10 cellular contexts compared by ENCODE assay signal in the genomic region with DNA sequence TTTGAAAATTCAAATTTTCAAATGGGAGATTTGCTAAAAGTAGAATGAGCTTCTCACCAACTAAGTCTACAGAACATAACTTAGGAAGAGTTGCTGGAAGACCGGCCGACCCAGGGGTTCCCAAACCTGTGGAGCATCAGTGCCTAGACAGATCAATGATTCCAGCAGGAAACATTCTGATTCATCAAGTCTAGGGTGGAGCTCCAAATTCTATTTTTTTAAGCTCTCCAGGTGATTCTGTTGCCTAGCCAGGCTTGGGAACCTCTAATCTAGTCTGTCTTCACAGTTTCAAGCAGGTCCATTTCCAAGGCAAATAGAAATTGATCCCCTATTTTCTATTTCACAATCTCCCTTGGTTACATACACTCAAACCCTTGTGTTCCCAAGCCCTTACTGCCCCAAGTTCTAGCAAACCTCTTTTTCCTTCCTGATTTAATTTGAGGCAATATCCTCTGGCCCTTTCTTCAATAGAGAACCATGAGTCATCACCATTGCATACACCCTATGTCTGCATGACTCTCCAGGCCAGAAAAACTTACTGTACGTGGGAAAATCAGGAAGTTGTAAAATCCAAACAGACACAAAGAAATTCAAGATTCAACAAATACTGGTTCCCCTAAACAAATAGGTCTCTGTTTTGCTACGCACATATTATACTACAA. TPM values are rescaled to one million over a fixed set of nuclear protein-coding genes. Genes with fewer than 3 reads are reported as not detected.
DNase-seq lines count a peak whose midpoint lies in the region; ATAC-seq, FAIRE-seq and TF ChIP-seq lines count a peak whose summit lies in the region.
"Had no signal": no experiment of that assay in that cellular context is flagged by ENCODE, and none has a peak within 500 bp of the region (broad histone marks: within the 10 kb centered on the region; RNA-seq: fewer than 3 reads in every experiment).

No MANE protein-coding gene starts in this region.

- POLR2A ChIA-PET in HepG2 (lab: Yijun Ruan, JAX): interaction anchor here (0.9 to 1.4 kb wide), 3 partner anchors 9 to 23 kb away, joined by 5 to 6 read pairs (median 5); a partner anchor contains a TSS

- no peak overlapping the region for H2AFZ ChIP-seq in HepG2 (ENCODE audit: low read length)

- H3K4me3 Mint-ChIP-seq in brain: peak overlapping the region in 2 of 5 experiments; percentile 7 to 50

- H3K4me3 ChIP-seq in AG09309 (ENCODE audit: control insufficient read depth, low read depth, low read length) (no peak overlapping the region), MG63 (no peak overlapping the region), HepG2 (replicated peaks in 1 of 3; ENCODE audit: insufficient read depth in 1 of 3, low read depth in 2 of 3, low read length in 3 of 3) (no peak overlapping the region)

- H4K20me1 ChIP-seq in HepG2 (ENCODE audit: insufficient read depth, low read length): peaks cover 24% of the 10 kb centered on the region

- H3K9me3 ChIP-seq in MG63 (no peaks in the 10 kb centered on the region), HepG2 (ENCODE audit: low read length) (no peaks in the 10 kb centered on the region)

- peaks cover 37% of the 10 kb centered on the region for H3K36me3 Mint-ChIP-seq in brain

- H3K27me3 ChIP-seq in MG63: no peaks in the 10 kb centered on the region
- H3K27me3 ChIP-seq in HepG2 (ENCODE audit: control insufficient read depth in 1 of 2, insufficient read depth in 2 of 2, low read length in 2 of 2): no peaks in the 10 kb centered on the region

- ATAC-seq in HepG2 (peak; percentile 53), GM18858 (IDR thresholded peaks at IDR 0.05; ENCODE audit: unreplicated experiment) (no peak)

- H3K9ac ChIP-seq in HepG2 (ENCODE audit: insufficient read depth, low read depth, low read length): no peak overlapping the region

- TF ChIP-seq CTCF in AG09309 (IDR thresholded peaks at IDR 0.05; ENCODE audit: control insufficient read depth, insufficient read depth, low read depth, low read length, missing control alignments) (no peak), brain (conservative IDR thresholded peaks at IDR 0.05) (no peak), HepG2 (CRISPR knock-in tag; IDR thresholded peaks at IDR 0.05) (no peak)

- no TSS peak for BruUV-seq in HepG2 (replicated peaks; lab: Mats Ljungman, UMichigan)

- peaks cover 84% of the 10 kb centered on the region for H3K4me1 Mint-ChIP-seq in brain

- peak overlapping the region; percentile 16; the same call in 1 of the 2 replicates for H3K4me2 ChIP-seq in HepG2 (ENCODE audit: low read depth, low read length)

- intact Hi-C loops in HepG2 (cut with micrococcal nuclease; ENCODE audit: unreplicated experiment): loop anchor here (1.0 to 2.0 kb wide), 2 partner anchors 23 to 52 kb away; no protein-coding TSS in a partner anchor

- CTCF ChIA-PET in HepG2 (lab: Yijun Ruan, JAX; ENCODE audit: low intra/inter-chr PET ratio, low total read pairs): no interaction called here

- peaks cover 98% of the 10 kb centered on the region for H3K4me1 ChIP-seq in HepG2 (ENCODE audit: insufficient read depth, low read length)

- H3K36me3 ChIP-seq in MG63 (peaks cover 5% of the 10 kb centered on the region; the same call in 1 of the 2 replicates), HepG2 (replicated peaks in 1 of 2; ENCODE audit: control insufficient read depth in 1 of 2, insufficient read depth in 2 of 2, low read length in 2 of 2) (peaks cover 8 to 40% of the 10 kb centered on the region in 2 experiments)

- no peaks in the 10 kb centered on the region for H3K9me3 Mint-ChIP-seq in brain

- 50% methylated on average over 4 of the region's 4 CpGs for WGBS in HepG2 (ENCODE audit: low lambda C conversion rate)

- peak; percentile 43 for FAIRE-seq in HepG2 (lab: Jason Lieb, UNC)

- H3K27ac ChIP-seq in HepG2 (ENCODE audit: extremely low read length, insufficient read depth, low read length): peak overlapping the region; percentile 45

- H3K79me2 ChIP-seq in HepG2 (ENCODE audit: insufficient read depth, low read length): peaks cover 94% of the 10 kb centered on the region

- TF ChIP-seq RAD21 in HepG2 (CRISPR knock-in tag; IDR thresholded peaks at IDR 0.05): no peak

- H3K27ac Mint-ChIP-seq in brain: peak overlapping the region in 3 of 5 experiments; percentile 38 to 80 (median 62)

- no peaks in the 10 kb centered on the region for H3K27me3 Mint-ChIP-seq in brain

- DNase-seq in AG09309 (ENCODE audit: low read depth) (peak; percentile 83), MG63 (peak; percentile 17), HepG2 (ENCODE audit: low spot score) (peak; percentile 74), NCI-H2196 (lab: John Stamatoyannopoulos, UW; ENCODE audit: unreplicated experiment) (no peak), NCI-H748 treated with DMSO at 0.1 percent for 48 hours (lab: John Stamatoyannopoulos, UW) (no peak), nucleus accumbens (lab: John Stamatoyannopoulos, UW) (no peak)
- DNase-seq: activated CD4-positive, CD25-positive, alpha-beta regulatory T cell; DMS 273 treated with DMSO at 0.1 percent for 48 hours had no signal

- in situ Hi-C loops in HepG2 (cut with HindIII; ENCODE audit: extremely low pct_ligation_motif_present, low pct_unique_long_range_greater_than_20kb): no loop called here

- no peak for TF ChIP-seq POLR2A in HepG2 (IDR thresholded peaks at IDR 0.05; ENCODE audit: insufficient read depth in 1 of 2, low read depth in 2 of 2, low read length in 2 of 2)

- TF ChIP-seq EP300 in HepG2 (IDR thresholded peaks at IDR 0.05; ENCODE audit: low read depth in 2 of 2, low read length in 2 of 2) (peak in 1 of 2 experiments; percentile 33; a peak in 1 of 4 replicates), HepG2 (CRISPR knock-in tag; IDR thresholded peaks at IDR 0.05; ENCODE audit: borderline replicate concordance) (peak; percentile 43; the same call in 1 of the 2 replicates)

TF ChIP-seq in HepG2, 621 proteins besides CTCF, POLR2A, EP300 and RAD21 (continues in another document):
- TF ChIP-seq SAP130 (CRISPR knock-in tag; IDR thresholded peaks at IDR 0.05; ENCODE audit: low read depth) (peak; percentile 72), ETV6 (CRISPR knock-in tag; conservative IDR thresholded peaks at IDR 0.05) (no peak), NFE2L2 (IDR thresholded peaks at IDR 0.05; ENCODE audit: low read length) (no peak), ZNF766 (CRISPR knock-in tag; IDR thresholded peaks at IDR 0.05; ENCODE audit: borderline replicate concordance) (no peak), THYN1 (CRISPR knock-in tag; IDR thresholded peaks at IDR 0.05; ENCODE audit: borderline replicate concordance, low read depth) (no peak), FOSL1 (CRISPR knock-in tag; IDR thresholded peaks at IDR 0.05; ENCODE audit: borderline replicate concordance) (0 out of 2 replicates have a peak, but pooled peaks have one; percentile 32), STAG1 (CRISPR knock-in tag; IDR thresholded peaks at IDR 0.05) (no peak), ZNF780A (CRISPR knock-in tag; IDR thresholded peaks at IDR 0.05) (no peak), ASH2L (IDR thresholded peaks at IDR 0.05; ENCODE audit: insufficient read length, low read depth, low read length) (peak; percentile 37)
- TF ChIP-seq, protein P1, sequence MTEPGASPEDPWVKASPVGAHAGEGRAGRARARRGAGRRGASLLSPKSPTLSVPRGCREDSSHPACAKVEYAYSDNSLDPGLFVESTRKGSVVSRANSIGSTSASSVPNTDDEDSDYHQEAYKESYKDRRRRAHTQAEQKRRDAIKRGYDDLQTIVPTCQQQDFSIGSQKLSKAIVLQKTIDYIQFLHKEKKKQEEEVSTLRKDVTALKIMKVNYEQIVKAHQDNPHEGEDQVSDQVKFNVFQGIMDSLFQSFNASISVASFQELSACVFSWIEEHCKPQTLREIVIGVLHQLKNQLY (CRISPR knock-in tag; IDR thresholded peaks at IDR 0.05): peak; percentile 39; the same call in 1 of the 2 replicates
- TF ChIP-seq, protein P2, sequence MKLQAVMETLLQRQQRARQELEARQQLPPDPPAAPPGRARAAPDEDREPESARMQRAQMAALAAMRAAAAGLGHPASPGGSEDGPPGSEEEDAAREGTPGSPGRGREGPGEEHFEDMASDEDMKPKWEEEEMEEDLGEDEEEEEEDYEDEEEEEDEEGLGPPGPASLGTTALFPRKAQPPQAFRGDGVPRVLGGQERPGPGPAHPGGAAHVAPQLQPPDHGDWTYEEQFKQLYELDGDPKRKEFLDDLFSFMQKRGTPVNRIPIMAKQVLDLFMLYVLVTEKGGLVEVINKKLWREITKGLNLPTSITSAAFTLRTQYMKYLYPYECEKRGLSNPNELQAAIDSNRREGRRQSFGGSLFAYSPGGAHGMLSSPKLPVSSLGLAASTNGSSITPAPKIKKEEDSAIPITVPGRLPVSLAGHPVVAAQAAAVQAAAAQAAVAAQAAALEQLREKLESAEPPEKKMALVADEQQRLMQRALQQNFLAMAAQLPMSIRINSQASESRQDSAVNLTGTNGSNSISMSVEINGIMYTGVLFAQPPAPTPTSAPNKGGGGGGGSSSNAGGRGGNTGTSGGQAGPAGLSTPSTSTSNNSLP (IDR thresholded peaks at IDR 0.05; ENCODE audit: low read depth, low read length): no peak

RNA-seq across cellular contexts. Expression of a gene that starts 8.9 kb away (rescaled TPM):
- total RNA-seq in MG63 (2014; rRNA removed; shearing (Covaris generic); ENCODE audit: low replicate concordance): 1.9 and 5.9 TPM in 2 replicates
- polyA plus RNA-seq in brain (ENCODE audit: insufficient read depth, low read depth, low replicate concordance) (4.5 TPM), HepG2 (2011; rRNA removed) (39.5 and 40.2 TPM in 2 replicates)
- 16.3 and 20.7 TPM in 2 replicates for total RNA-seq in HepG2 (2016; rRNA removed; fragmentation: Illumina TruSeq; extraction: Trizol)
- 21.4 and 22.2 TPM in 2 replicates for total RNA-seq in HepG2 (2016; cell fraction: cytosol; rRNA removed; fragmentation: Illumina TruSeq; extraction: Trizol; ENCODE audit: low read depth)
- 15.7 and 19.7 TPM in 2 replicates for total RNA-seq in HepG2 (2016; cell fraction: insoluble cytoplasmic fraction; rRNA removed; fragmentation: Illumina TruSeq; extraction: Trizol)
- 19.8 and 25.4 TPM in 2 replicates for total RNA-seq in HepG2 (2016; cell fraction: membrane; rRNA removed; fragmentation: Illumina TruSeq; extraction: Trizol)
- total RNA-seq in HepG2 (2016; cell fraction: nucleus; rRNA removed; fragmentation: Illumina TruSeq; extraction: Trizol): 49.6 and 54.8 TPM in 2 replicates
- polyA plus RNA-seq in HepG2 (2011; cell fraction: cytosol; rRNA removed): 18.2 and 19.6 TPM in 2 replicates
- polyA plus RNA-seq in HepG2 (2011; cell fraction: nucleus; rRNA removed): 69.8 and 87.7 TPM in 2 replicates
- polyA plus RNA-seq in HepG2 (2012): 20.4 and 28.6 TPM in 2 replicates
- 2.6 and 3.3 TPM in 2 replicates for polyA plus RNA-seq in HepG2 (2016; cell fraction: cytosol; fragmentation: Illumina TruSeq; extraction: Trizol; ENCODE audit: low read depth)
- 12.1 and 12.2 TPM in 2 replicates for polyA plus RNA-seq in HepG2 (2016; cell fraction: insoluble cytoplasmic fraction; fragmentation: Illumina TruSeq; extraction: Trizol; ENCODE audit: low read depth)
- polyA plus RNA-seq in HepG2 (2016; cell fraction: membrane; fragmentation: Illumina TruSeq; extraction: Trizol; ENCODE audit: low read depth): 4.0 and 4.1 TPM in 2 replicates
- 18.8 TPM in 2 replicates for polyA plus RNA-seq in HepG2 (2016; cell fraction: nucleus; fragmentation: Illumina TruSeq; extraction: Trizol; ENCODE audit: insufficient read depth, low read depth)
- 13.4 and 120 TPM in 2 replicates for polyA minus RNA-seq in HepG2 (2011; rRNA and poly(A)+ RNA removed; ENCODE audit: low replicate concordance)
- polyA minus RNA-seq in HepG2 (2011; cell fraction: cytosol; rRNA and poly(A)+ RNA removed): 36.1 and 49.7 TPM in 2 replicates
- 200 and 217 TPM in 2 replicates for polyA minus RNA-seq in HepG2 (2011; cell fraction: nucleus; rRNA and poly(A)+ RNA removed)

Comparison
In these comparisons a context has a peak if more than half of its experiments do, and no peak if none do; other contexts are left out.
1. DNase-seq: peak in AG09309 (single experiment), MG63 (single experiment) and HepG2 (single experiment); none in NCI-H2196 (single experiment), NCI-H748 treated with DMSO at 0.1 percent for 48 hours (single experiment) and nucleus accumbens (0 of 56).